Comparison of ENCODE assay signal across 9 cellular contexts in genomic region chr17:1267471-1267947, GRCh38. TPM values are rescaled to one million over a fixed set of nuclear protein-coding genes. Genes with fewer than 3 reads are reported as not detected.
DNase-seq lines count a peak whose midpoint lies in the region; ATAC-seq, FAIRE-seq and TF ChIP-seq lines count a peak whose summit lies in the region.
"Had no signal": no experiment of that assay in that cellular context is flagged by ENCODE, and none has a peak within 500 bp of the region (broad histone marks: within the 10 kb centered on the region; RNA-seq: fewer than 3 reads in every experiment).

No MANE protein-coding gene starts in this region.

- WGBS in pancreas, 2 donors: 4 to 5% methylated on average over 18 of the region's 18 CpGs

- peaks cover 0 to 7% (median 0%) of the 10 kb centered on the region in 3 donors for H3K4me1 ChIP-seq in pancreas

- H3K27me3 ChIP-seq in SU-DHL-6 (ENCODE audit: low read length): no peaks in the 10 kb centered on the region
- no peaks in the 10 kb centered on the region for H3K27me3 ChIP-seq in pancreas

- H3K4me3 ChIP-seq in SU-DHL-6 (ENCODE audit: insufficient read depth, low read length, poor library complexity, severe bottlenecking): peak overlapping the region; percentile 78
- H3K4me3 ChIP-seq in pancreas: peak overlapping the region; percentile 24 to 66 (median 58)

- no peak for TF ChIP-seq CTCF in SU-DHL-6 (IDR thresholded peaks at IDR 0.05; ENCODE audit: insufficient read depth, low read length, poor library complexity, severe bottlenecking)
- TF ChIP-seq CTCF in pancreas (IDR thresholded peaks at IDR 0.05): no peak

- H3F3A ChIP-seq in SU-DHL-6 (ENCODE audit: insufficient read depth): peaks cover 6% of the 10 kb centered on the region

- ATAC-seq in pancreas (peak; percentile 13 to 37 (median 32)), GM18868 (IDR thresholded peaks at IDR 0.05; ENCODE audit: unreplicated experiment) (no peak), GM21619 (IDR thresholded peaks at IDR 0.05; ENCODE audit: unreplicated experiment) (no peak)

- peak overlapping the region; percentile 66 for H3K4me2 ChIP-seq in SU-DHL-6 (ENCODE audit: low read depth, low read length, poor library complexity, severe bottlenecking)

- peak; percentile 58 for FAIRE-seq in GM12891 (lab: Jason Lieb, UNC)
- FAIRE-seq in pancreas (lab: Jason Lieb, UNC): no peak

- intact Hi-C loops in pancreas (cut with DNase I): no loop called here

- no peaks in the 10 kb centered on the region for H3K36me3 ChIP-seq in SU-DHL-6 (ENCODE audit: low read length)
- no peaks in the 10 kb centered on the region for H3K36me3 ChIP-seq in pancreas

- H3K9me3 ChIP-seq in SU-DHL-6 (ENCODE audit: insufficient read depth, low read length) (no peaks in the 10 kb centered on the region), pancreas (no peaks in the 10 kb centered on the region)

- peak overlapping the region; percentile 99 for H2AFZ ChIP-seq in SU-DHL-6 (ENCODE audit: low read depth, low read length, severe bottlenecking)

- peak overlapping the region; percentile 68 for H3K9ac ChIP-seq in SU-DHL-6 (ENCODE audit: low read length)

- H3K79me2 ChIP-seq in SU-DHL-6 (ENCODE audit: insufficient read depth, low read length): no peaks in the 10 kb centered on the region

- H3K27ac ChIP-seq in SU-DHL-6 (ENCODE audit: low read depth, low read length) (peak overlapping the region; percentile 23; the same call in 1 of the 2 replicates), pancreas (peak overlapping the region; percentile 79 to 91 (median 84))

- no peaks in the 10 kb centered on the region for H3K9me2 ChIP-seq in SU-DHL-6 (replicated peaks; ENCODE audit: insufficient read depth, low read length)

- TF ChIP-seq POLR2A in GM12891 (IDR thresholded peaks at IDR 0.05; ENCODE audit: low read depth, low read length): no peak

- DNase-seq in GM12891 (ENCODE audit: insufficient read length, low spot score) (no peak), fibroblast of peridontal ligament (ENCODE audit: extremely low read depth) (peak; percentile 23), pancreas (no peak), NOMO-1 treated with DMSO at 0.1 percent for 48 hours (lab: John Stamatoyannopoulos, UW; ENCODE audit: unreplicated experiment) (no peak), amygdala (lab: John Stamatoyannopoulos, UW) (no peak)

- H4K20me1 ChIP-seq in SU-DHL-6 (ENCODE audit: low read depth, low read length): no peaks in the 10 kb centered on the region

TF ChIP-seq in GM12891, 5 proteins besides CTCF, POLR2A, EP300 and RAD21:
- TF ChIP-seq SPI1 (IDR thresholded peaks at IDR 0.05; ENCODE audit: low read depth, low read length) (no peak), TAF1 (IDR thresholded peaks at IDR 0.05; ENCODE audit: low read depth, low read length) (no peak), POLR2AphosphoS5 (IDR thresholded peaks at IDR 0.05; ENCODE audit: low read depth, low read length) (no peak), PAX5 (IDR thresholded peaks at IDR 0.05; ENCODE audit: insufficient read depth, low read length, severe bottlenecking) (no peak), POU2F2 (IDR thresholded peaks at IDR 0.05; ENCODE audit: low read depth, low read length) (no peak)

RNA-seq across cellular contexts. Expression of gene BHLHA9, which starts 2.7 kb away (rescaled TPM):
- polyA plus RNA-seq in GM12891 (2012; ENCODE audit: low read depth, missing spikeins): not detected
- not detected for total RNA-seq in pancreas
- not detected for polyA plus RNA-seq in pancreas
- total RNA-seq: T-helper 1 cell treated with Interleukin-12 subunit alpha and Interleukin-12 subunit beta and Interleukin-4 antibody, amounts not matched to agents 30 ng/mL and 1 ng/mL, for 36 hours had no signal

RNA-seq across cellular contexts. Expression of gene TRARG1, which starts 12.0 kb away (rescaled TPM):
- 0.03 TPM for polyA plus RNA-seq in GM12891 (2012; ENCODE audit: low read depth, missing spikeins)
- total RNA-seq in pancreas: 1 to 10 TPM in 1 of 6 donors, under 1 TPM in 3, not detected in 2; 0.09 to 2.9 (median 0.35) TPM
- polyA plus RNA-seq in pancreas: 1 to 10 TPM in 1 of 2 donors, under 1 TPM in 1; 0.31 to 4.1 TPM

Comparison
In these comparisons a context has a peak if more than half of its experiments do, and no peak if none do; other contexts are left out.
1. ATAC-seq: peak in pancreas (4 of 4); none in GM18868 (single experiment) and GM21619 (single experiment).